Comparison of ENCODE assay signal across 8 cellular contexts in the genomic region with DNA sequence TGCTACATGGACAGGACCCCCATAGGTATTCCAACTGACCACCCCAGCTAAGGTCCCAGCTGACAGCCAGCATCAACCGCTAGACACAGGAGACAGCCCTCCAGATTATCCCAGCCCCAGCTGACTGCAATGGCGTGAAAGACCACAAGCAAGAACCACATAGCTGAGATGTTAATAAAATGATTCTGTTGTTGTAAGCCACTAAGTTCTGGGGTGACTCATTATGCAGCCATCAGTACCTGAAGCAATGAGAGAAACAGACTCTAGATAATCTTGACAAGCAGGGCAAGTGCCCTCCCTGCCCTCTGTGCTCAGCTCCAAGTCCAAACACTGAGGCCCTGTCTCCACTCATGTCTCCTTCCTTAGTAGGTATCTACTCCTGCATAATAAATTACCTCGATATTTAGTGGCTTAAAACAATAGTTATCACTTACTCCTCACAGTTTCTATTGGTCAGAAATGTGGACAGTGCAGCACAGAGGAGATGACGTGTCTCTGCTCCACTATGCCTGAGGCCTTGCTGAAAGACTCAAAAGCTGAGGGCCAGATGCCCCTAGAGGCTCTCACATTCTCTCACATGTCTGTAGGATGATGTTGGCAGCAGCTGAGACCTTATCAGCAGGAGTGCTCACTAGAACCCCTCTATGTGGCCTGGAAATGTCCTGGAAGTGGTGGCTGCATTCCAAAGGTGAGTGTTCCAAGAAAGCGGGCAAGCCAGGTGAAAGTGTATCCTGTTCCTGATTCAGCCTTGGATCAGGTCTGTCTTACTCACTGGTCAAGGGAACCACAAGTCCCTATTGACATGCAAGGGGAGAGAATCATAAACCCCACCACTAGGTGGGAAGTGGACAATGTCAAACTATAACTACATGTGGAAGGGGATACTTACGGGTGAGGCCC. TPM values are rescaled to one million over a fixed set of nuclear protein-coding genes. Genes with fewer than 3 reads are reported as not detected.
DNase-seq lines count a peak whose midpoint lies in the region; ATAC-seq and TF ChIP-seq lines count a peak whose summit lies in the region.

No MANE protein-coding gene starts in this region.

- H3K4me1 ChIP-seq in BE2C (peaks cover 4% of the 10 kb centered on the region), breast epithelium (peaks cover 10 to 43% of the 10 kb centered on the region in 2 donors), mucosa of stomach (ENCODE audit: control insufficient read depth, insufficient read depth, low read length) (peaks cover 64% of the 10 kb centered on the region), aorta (ENCODE audit: control insufficient read depth in 1 of 2, insufficient read depth in 2 of 2, low read length in 2 of 2) (peaks cover 2 to 6% of the 10 kb centered on the region in 2 donors)

- intact Hi-C loops in breast epithelium (cut with DNase I; ENCODE audit: low total_unique reads) (no loop called here), aorta (cut with DNase I) (loop anchor here in 1 of 2 donors (5.0 to 10.0 kb wide), 2 partner anchors 62 to 445 kb away; a partner anchor contains a TSS)

- TF ChIP-seq POLR2A in breast epithelium (IDR thresholded peaks at IDR 0.05), result no peak

- ATAC-seq in aorta (ENCODE audit: low FRiP score) (no peak), GM18909 (IDR thresholded peaks at IDR 0.05; ENCODE audit: poor library complexity, unreplicated experiment) (no peak), HG03571 (IDR thresholded peaks at IDR 0.05; ENCODE audit: unreplicated experiment) (no peak)

- H3K9me3 ChIP-seq in BE2C (no peaks in the 10 kb centered on the region), breast epithelium (no peaks in the 10 kb centered on the region), mucosa of stomach (ENCODE audit: control insufficient read depth, low read length) (no peaks in the 10 kb centered on the region), aorta (ENCODE audit: control insufficient read depth, low read length) (no peaks in the 10 kb centered on the region)

- H3K27me3 ChIP-seq in BE2C, result no peaks in the 10 kb centered on the region
- H3K27me3 ChIP-seq in breast epithelium, result no peaks in the 10 kb centered on the region
- H3K27me3 ChIP-seq in mucosa of stomach (ENCODE audit: control insufficient read depth, insufficient read depth, low read length), result no peaks in the 10 kb centered on the region
- H3K27me3 ChIP-seq in aorta (ENCODE audit: control insufficient read depth in 1 of 2, insufficient read depth in 2 of 2, low read length in 1 of 2), result no peaks in the 10 kb centered on the region

- peak overlapping the region; percentile 35 to 96 for H3K27ac ChIP-seq in breast epithelium
- H3K27ac ChIP-seq in aorta (ENCODE audit: low read depth in 1 of 2, low read length in 2 of 2), result no peak overlapping the region

- DNase-seq in BE2C, result no peak
- peak; percentile 86 for DNase-seq in LHCN-M2 (ENCODE audit: low read depth)
- peak in 1 of 2 donors; percentile 13 for DNase-seq in breast epithelium (ENCODE audit: low spot score in 2 of 2)
- DNase-seq in aorta, result no peak
- no peak for DNase-seq in GOT3 (lab: John Stamatoyannopoulos, UW)

- no peaks in the 10 kb centered on the region for H3K36me3 ChIP-seq in BE2C
- no peaks in the 10 kb centered on the region for H3K36me3 ChIP-seq in breast epithelium
- no peaks in the 10 kb centered on the region for H3K36me3 ChIP-seq in mucosa of stomach (ENCODE audit: control insufficient read depth, insufficient read depth, low read length)
- no peaks in the 10 kb centered on the region for H3K36me3 ChIP-seq in aorta (ENCODE audit: control insufficient read depth in 1 of 2, insufficient read depth in 2 of 2, low read length in 1 of 2)

- peak overlapping the region; percentile 3 for H3K9ac ChIP-seq in mucosa of stomach (ENCODE audit: low read length)

- 62% methylated on average over 6 of the region's 6 CpGs for WGBS in aorta, 2 donors

- 0 out of 2 replicates have a peak, but pooled peaks have one; percentile 22 for TF ChIP-seq CTCF in BE2C (IDR thresholded peaks at IDR 0.05; ENCODE audit: low read depth, low read length)
- TF ChIP-seq CTCF in breast epithelium (IDR thresholded peaks at IDR 0.05), result peak in 1 of 3 donors; percentile 5

- H3K4me3 ChIP-seq in BE2C (ENCODE audit: low read depth, low read length), result no peak overlapping the region
- H3K4me3 ChIP-seq in breast epithelium, result peak overlapping the region in 2 of 3 donors; percentile 64 to 100
- H3K4me3 ChIP-seq in mucosa of stomach (ENCODE audit: low read length), result no peak overlapping the region
- no peak overlapping the region for H3K4me3 ChIP-seq in aorta (ENCODE audit: low read length in 2 of 2)

RNA-seq across cellular contexts. Expression of a gene that starts 2.5 kb away (rescaled TPM):
- polyA plus RNA-seq in BE2C (2012; ENCODE audit: insufficient read depth, insufficient read length, low read depth), result 120 TPM
- total RNA-seq in LHCN-M2 (2014; rRNA removed) (179 and 197 TPM in 2 replicates), breast epithelium (100 to 1,000 TPM; 127 to 236 (median 163) TPM), aorta (100 to 1,000 TPM; 143 to 180 TPM)
- polyA plus RNA-seq in LHCN-M2 (2012), result 146 TPM
- polyA plus RNA-seq in aorta, result 10 to 100 TPM; 60.5 to 79.5 TPM

Comparison
In these comparisons a context has a peak if more than half of its experiments do, and no peak if none do; other contexts are left out.
1. H3K4me3 ChIP-seq: peak in breast epithelium (2 of 3); none in BE2C (single experiment), mucosa of stomach (single experiment) and aorta (0 of 2).
2. H3K27ac ChIP-seq: peak in breast epithelium (2 of 2); none in aorta (0 of 2).